Comparison of ENCODE assay signal across 1 cellular context in the genomic region with DNA sequence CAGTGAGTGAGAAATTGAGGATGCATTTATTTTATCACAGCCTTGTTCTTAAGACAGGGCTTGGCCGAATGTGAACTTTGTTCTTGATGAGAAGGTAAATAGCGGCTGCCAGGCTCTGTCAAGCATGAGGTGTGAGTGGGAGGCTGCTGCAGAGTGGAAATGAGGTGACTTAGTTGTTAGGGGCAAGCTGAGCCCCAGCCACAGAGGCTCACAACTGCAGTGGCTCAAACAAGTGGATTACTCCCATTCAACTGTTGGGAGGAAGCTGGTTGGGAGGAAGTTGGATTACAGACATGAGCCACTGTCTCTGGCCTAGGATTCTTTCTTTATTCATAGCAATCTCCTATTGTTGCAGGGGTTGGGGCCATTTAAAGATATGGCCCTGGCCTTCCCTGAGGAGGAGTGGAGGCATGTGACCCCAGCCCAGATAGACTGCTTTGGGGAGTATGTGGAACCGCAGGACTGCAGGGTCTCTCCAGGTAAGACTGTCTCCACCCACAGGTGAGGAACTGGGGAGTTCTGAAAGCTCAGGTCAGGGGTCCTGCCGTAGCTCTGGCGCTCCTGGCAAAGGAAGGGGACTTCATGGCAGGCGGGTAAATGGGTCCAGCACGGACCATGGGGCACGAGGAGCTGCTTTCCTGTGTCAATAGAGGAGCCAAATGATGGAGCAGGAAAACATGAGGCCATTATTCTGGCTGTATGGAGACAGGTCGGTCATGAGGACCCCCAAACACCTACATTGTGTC.
TF ChIP-seq lines count a peak whose summit lies in the region.

No MANE protein-coding gene starts in this region.

TF ChIP-seq in WTC11, 78 proteins besides CTCF, POLR2A, EP300 and RAD21 (continued from another document):
- TF ChIP-seq, protein P1, sequence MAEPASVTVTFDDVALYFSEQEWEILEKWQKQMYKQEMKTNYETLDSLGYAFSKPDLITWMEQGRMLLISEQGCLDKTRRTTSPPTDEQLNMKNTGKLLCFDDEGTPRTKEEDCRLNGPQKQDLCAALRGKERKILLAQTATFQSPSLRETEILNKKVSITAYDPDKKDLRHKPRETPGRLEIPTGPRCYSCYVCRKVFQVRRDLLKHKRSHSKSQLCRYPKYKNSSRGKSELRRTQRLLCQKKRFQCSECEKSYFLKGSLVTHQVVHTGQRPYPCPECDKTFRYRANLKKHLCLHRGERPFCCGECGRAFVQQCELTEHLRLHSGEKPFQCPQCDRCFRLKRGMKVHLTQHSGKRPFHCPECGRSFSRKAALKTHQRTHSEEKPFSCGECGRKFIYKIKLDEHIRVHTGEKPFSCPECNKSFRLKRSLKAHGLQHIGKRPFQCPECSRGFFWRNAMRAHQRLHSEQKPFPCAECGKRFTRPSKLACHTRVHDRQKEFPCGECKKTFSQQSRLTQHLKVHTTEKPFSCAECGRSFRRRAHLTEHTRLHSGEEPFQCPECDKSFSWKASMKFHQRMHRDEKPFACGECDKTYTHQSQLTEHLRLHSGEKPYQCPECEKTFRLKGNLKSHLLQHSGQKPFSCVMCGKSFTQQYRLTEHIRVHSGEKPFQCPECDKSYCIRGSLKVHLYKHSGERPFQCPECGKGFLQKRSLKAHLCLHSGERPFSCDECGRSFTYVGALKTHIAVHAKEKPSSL (CRISPR knock-in tag; conservative IDR thresholded peaks at IDR 0.05), result no peak
- TF ChIP-seq ZNF416 (CRISPR knock-in tag; IDR thresholded peaks at IDR 0.05) (no peak), ZNF121 (CRISPR knock-in tag; IDR thresholded peaks at IDR 0.05) (no peak), ZNF138 (CRISPR knock-in tag; conservative IDR thresholded peaks at IDR 0.05) (no peak), ATF1 (CRISPR knock-in tag; IDR thresholded peaks at IDR 0.05) (no peak), OVOL2 (CRISPR knock-in tag; IDR thresholded peaks at IDR 0.05; ENCODE audit: borderline replicate concordance) (no peak), ESRRA (CRISPR knock-in tag; IDR thresholded peaks at IDR 0.05; ENCODE audit: borderline replicate concordance) (no peak), CREM (CRISPR knock-in tag; IDR thresholded peaks at IDR 0.05) (no peak), USF1 (CRISPR knock-in tag; IDR thresholded peaks at IDR 0.05) (no peak), IRF2 (CRISPR knock-in tag; IDR thresholded peaks at IDR 0.05; ENCODE audit: borderline replicate concordance, low read depth) (no peak), ZNF263 (CRISPR knock-in tag; IDR thresholded peaks at IDR 0.05; ENCODE audit: low read depth) (no peak), TEAD1 (CRISPR knock-in tag; IDR thresholded peaks at IDR 0.05) (no peak)
- TF ChIP-seq, protein P2, sequence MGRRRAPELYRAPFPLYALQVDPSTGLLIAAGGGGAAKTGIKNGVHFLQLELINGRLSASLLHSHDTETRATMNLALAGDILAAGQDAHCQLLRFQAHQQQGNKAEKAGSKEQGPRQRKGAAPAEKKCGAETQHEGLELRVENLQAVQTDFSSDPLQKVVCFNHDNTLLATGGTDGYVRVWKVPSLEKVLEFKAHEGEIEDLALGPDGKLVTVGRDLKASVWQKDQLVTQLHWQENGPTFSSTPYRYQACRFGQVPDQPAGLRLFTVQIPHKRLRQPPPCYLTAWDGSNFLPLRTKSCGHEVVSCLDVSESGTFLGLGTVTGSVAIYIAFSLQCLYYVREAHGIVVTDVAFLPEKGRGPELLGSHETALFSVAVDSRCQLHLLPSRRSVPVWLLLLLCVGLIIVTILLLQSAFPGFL (CRISPR knock-in tag; IDR thresholded peaks at IDR 0.05; ENCODE audit: borderline replicate concordance), result no peak
- TF ChIP-seq, protein P3, sequence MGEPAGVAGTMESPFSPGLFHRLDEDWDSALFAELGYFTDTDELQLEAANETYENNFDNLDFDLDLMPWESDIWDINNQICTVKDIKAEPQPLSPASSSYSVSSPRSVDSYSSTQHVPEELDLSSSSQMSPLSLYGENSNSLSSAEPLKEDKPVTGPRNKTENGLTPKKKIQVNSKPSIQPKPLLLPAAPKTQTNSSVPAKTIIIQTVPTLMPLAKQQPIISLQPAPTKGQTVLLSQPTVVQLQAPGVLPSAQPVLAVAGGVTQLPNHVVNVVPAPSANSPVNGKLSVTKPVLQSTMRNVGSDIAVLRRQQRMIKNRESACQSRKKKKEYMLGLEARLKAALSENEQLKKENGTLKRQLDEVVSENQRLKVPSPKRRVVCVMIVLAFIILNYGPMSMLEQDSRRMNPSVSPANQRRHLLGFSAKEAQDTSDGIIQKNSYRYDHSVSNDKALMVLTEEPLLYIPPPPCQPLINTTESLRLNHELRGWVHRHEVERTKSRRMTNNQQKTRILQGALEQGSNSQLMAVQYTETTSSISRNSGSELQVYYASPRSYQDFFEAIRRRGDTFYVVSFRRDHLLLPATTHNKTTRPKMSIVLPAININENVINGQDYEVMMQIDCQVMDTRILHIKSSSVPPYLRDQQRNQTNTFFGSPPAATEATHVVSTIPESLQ (CRISPR knock-in tag; IDR thresholded peaks at IDR 0.05), result no peak
